ENCODE assay signal across 15 cellular contexts in the genomic region with DNA sequence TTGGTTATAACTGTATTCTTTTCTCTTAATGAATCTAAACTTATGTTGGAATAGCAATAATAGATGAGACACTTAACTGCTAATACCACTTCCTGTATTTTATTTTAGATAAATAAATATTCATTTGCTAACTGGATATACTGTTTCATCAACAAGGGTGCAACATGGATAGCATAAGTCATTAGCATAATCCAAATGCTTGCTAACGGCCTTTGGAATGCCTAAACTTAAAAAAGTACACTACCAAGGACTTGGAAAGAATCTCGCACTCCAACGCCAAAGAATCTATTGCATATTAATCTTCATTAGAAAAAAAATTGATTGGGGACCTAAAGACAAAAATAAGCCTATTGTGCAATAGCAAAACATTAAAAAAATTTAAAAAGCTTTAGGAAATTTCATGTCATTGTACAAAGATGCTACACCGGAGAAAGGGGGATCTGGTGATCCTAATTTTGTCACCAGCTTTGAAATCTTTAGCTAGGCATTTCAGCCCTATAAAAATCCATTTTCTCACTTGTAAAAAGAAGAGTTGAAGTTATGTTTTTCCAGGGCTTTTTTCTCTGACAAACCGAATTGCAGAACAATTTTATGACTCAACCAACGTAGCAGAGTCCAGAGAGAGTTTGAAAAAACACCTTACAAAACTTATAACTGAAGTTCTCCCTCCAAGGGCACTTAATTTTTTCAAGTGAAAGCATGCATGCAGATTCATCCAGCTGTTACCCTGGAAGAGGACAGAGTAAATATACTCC. TPM values are rescaled to one million over a fixed set of nuclear protein-coding genes. Genes with fewer than 3 reads are reported as not detected.
DNase-seq lines count a peak whose midpoint lies in the region; ATAC-seq and TF ChIP-seq lines count a peak whose summit lies in the region.
"Had no signal": no experiment of that assay in that cellular context is flagged by ENCODE, and none has a peak within 500 bp of the region (broad histone marks: within the 10 kb centered on the region; RNA-seq: fewer than 3 reads in every experiment).

No MANE protein-coding gene starts in this region.

- no peak overlapping the region for H3K27ac ChIP-seq in AG04450 (ENCODE audit: low read depth, low read length)
- peak overlapping the region; percentile 48 for H3K27ac ChIP-seq in fibroblast of lung (ENCODE audit: insufficient read depth, low read length)
- H3K27ac ChIP-seq in rectal smooth muscle tissue (ENCODE audit: low read depth, low read length): peak overlapping the region; percentile 70
- H3K27ac ChIP-seq: neutrophil, VCaP had no signal

- no peaks in the 10 kb centered on the region for H4K20me1 ChIP-seq in fibroblast of lung (ENCODE audit: control insufficient read depth, extremely low read depth, insufficient read depth, low read length)

- H3K9ac ChIP-seq in adipocyte (ENCODE audit: low read length) (peak overlapping the region; percentile 95), fibroblast of lung (ENCODE audit: insufficient read depth, low read length) (peak overlapping the region; percentile 3), rectal smooth muscle tissue (ENCODE audit: low read length) (no peak overlapping the region)
- H3K9ac ChIP-seq: SK-N-SH had no signal

- H3K9me3 Mint-ChIP-seq in activated CD8-positive, alpha-beta T cell treated with anti-CD3 and anti-CD28 coated beads, Interleukin-2, amount 10 ng/mL, durations not matched to agents 7 days and 5 days (ENCODE audit: insufficient read depth): no peaks in the 10 kb centered on the region
- H3K9me3 Mint-ChIP-seq: activated naive CD8-positive, alpha-beta T cell treated with anti-CD3 and anti-CD28 coated beads for 36 hours had no signal

- peaks cover 3% of the 10 kb centered on the region for H3K4me1 Mint-ChIP-seq in activated CD8-positive, alpha-beta T cell treated with anti-CD3 and anti-CD28 coated beads, Interleukin-2, amount 10 ng/mL, durations not matched to agents 7 days and 5 days (ENCODE audit: low read depth)

- H3K4me3 ChIP-seq in AG04450 (ENCODE audit: low read depth, low read length): peak overlapping the region; percentile 94
- peak overlapping the region; percentile 95 for H3K4me3 ChIP-seq in adipocyte (ENCODE audit: low read length)
- H3K4me3 ChIP-seq in fibroblast of lung (replicated peaks in 1 of 4; ENCODE audit: control extremely low read depth in 1 of 4, insufficient read depth in 1 of 4, low read depth in 3 of 4, low read length in 4 of 4): peak overlapping the region; percentile 43 to 97 (median 79)
- no peak overlapping the region for H3K4me3 ChIP-seq in rectal smooth muscle tissue (ENCODE audit: low read length)

- H3K4me3 Mint-ChIP-seq in activated CD8-positive, alpha-beta T cell treated with anti-CD3 and anti-CD28 coated beads, Interleukin-2, amount 10 ng/mL, durations not matched to agents 7 days and 5 days: no peak overlapping the region
- H3K4me3 Mint-ChIP-seq: activated naive CD8-positive, alpha-beta T cell treated with anti-CD3 and anti-CD28 coated beads for 36 hours had no signal

- ATAC-seq in activated CD8-positive, alpha-beta T cell treated with anti-CD3 and anti-CD28 coated beads, Interleukin-2, amount 10 ng/mL, durations not matched to agents 7 days and 5 days: no peak
- ATAC-seq in HG03354 (IDR thresholded peaks at IDR 0.05; ENCODE audit: poor library complexity, severe bottlenecking, unreplicated experiment): no peak
- ATAC-seq: heart left ventricle, left colon had no signal

- CTCF ChIA-PET in AG04450 (lab: Charles Lee): interaction anchor here (0.7 to 1.0 kb wide), 2 partner anchors 96 to 201 kb away, joined by 3 to 6 read pairs; no protein-coding TSS in a partner anchor
- CTCF ChIA-PET in activated CD8-positive, alpha-beta T cell treated with anti-CD3 and anti-CD28 coated beads, Interleukin-2, amount 10 ng/mL, durations not matched to agents 7 days and 5 days (lab: Charles Lee): no interaction called here

- H3K36me3 ChIP-seq in adipocyte (ENCODE audit: control insufficient read depth, insufficient read depth, low read length, severe bottlenecking) (peaks cover 3% of the 10 kb centered on the region), fibroblast of lung (ENCODE audit: control insufficient read depth, insufficient read depth, low read length) (no peaks in the 10 kb centered on the region), rectal smooth muscle tissue (ENCODE audit: control insufficient read depth, insufficient read depth, low read length) (no peaks in the 10 kb centered on the region)
- H3K36me3 ChIP-seq: heart left ventricle, neutrophil had no signal

- no peak overlapping the region for H3K27ac Mint-ChIP-seq in activated CD8-positive, alpha-beta T cell treated with anti-CD3 and anti-CD28 coated beads, Interleukin-2, amount 10 ng/mL, durations not matched to agents 7 days and 5 days
- H3K27ac Mint-ChIP-seq: activated naive CD8-positive, alpha-beta T cell treated with anti-CD3 and anti-CD28 coated beads for 36 hours had no signal

- DNase-seq in AG04450 (ENCODE audit: low read depth, low spot score): no peak
- DNase-seq in adipocyte (ENCODE audit: low read depth): peak; percentile 59
- DNase-seq in fibroblast of lung (ENCODE audit: low read depth in 2 of 2): peak; percentile 66 to 76
- DNase-seq in activated CD8-positive, alpha-beta T cell treated with anti-CD3 and anti-CD28 coated beads, Interleukin-2, amount 10 ng/mL, durations not matched to agents 7 days and 5 days: no peak
- no peak for DNase-seq in NCI-H510A treated with DMSO at 0.1 percent for 48 hours (lab: John Stamatoyannopoulos, UW)
- DNase-seq in stimulated activated CD4-positive, alpha-beta T cell treated with anti-CD3 and anti-CD28 coated beads, Interleukin-15, amount 100 ng/mL, for 24 hours: no peak
- DNase-seq: activated naive CD8-positive, alpha-beta T cell treated with anti-CD3 and anti-CD28 coated beads for 36 hours; heart left ventricle; left colon; NCI-H2029 treated with DMSO at 0.1 percent for 48 hours; SK-N-SH had no signal

- POLR2A ChIA-PET in AG04450 (lab: Yijun Ruan, JAX): interaction anchor here (2.8 kb wide), 1 partner anchor 49 kb away, joined by 10 read pairs; no protein-coding TSS in a partner anchor
- POLR2A ChIA-PET in activated CD8-positive, alpha-beta T cell treated with anti-CD3 and anti-CD28 coated beads, Interleukin-2, amount 10 ng/mL, durations not matched to agents 7 days and 5 days (lab: Charles Lee): no interaction called here

- no peaks in the 10 kb centered on the region for H3K9me3 ChIP-seq in AG04450 (ENCODE audit: control insufficient read depth, insufficient read depth, low read length)
- H3K9me3 ChIP-seq in adipocyte (ENCODE audit: control insufficient read depth, low read length): no peaks in the 10 kb centered on the region
- H3K9me3 ChIP-seq in fibroblast of lung (ENCODE audit: control insufficient read depth, insufficient read depth, low read depth, low read length): no peaks in the 10 kb centered on the region
- H3K9me3 ChIP-seq: heart left ventricle, neutrophil, SK-N-SH had no signal

- H3K27me3 ChIP-seq in AG04450 (ENCODE audit: control insufficient read depth, insufficient read depth, low read length): no peaks in the 10 kb centered on the region
- H3K27me3 ChIP-seq in adipocyte (replicated peaks; ENCODE audit: control insufficient read depth, insufficient read depth, low read length): no peaks in the 10 kb centered on the region
- H3K27me3 ChIP-seq in fibroblast of lung (ENCODE audit: control insufficient read depth, insufficient read depth, low read length): no peaks in the 10 kb centered on the region
- H3K27me3 ChIP-seq in rectal smooth muscle tissue (ENCODE audit: control insufficient read depth, insufficient read depth, low read length): peaks cover 5% of the 10 kb centered on the region

- H3K4me1 ChIP-seq in adipocyte (ENCODE audit: control insufficient read depth, insufficient read depth, low read length) (peaks cover 52% of the 10 kb centered on the region), fibroblast of lung (ENCODE audit: control insufficient read depth, extremely low read depth, insufficient read depth, low read length) (peaks cover 14% of the 10 kb centered on the region), rectal smooth muscle tissue (ENCODE audit: control insufficient read depth, insufficient read depth, low read length) (peaks cover 23% of the 10 kb centered on the region)

- no peak for TF ChIP-seq CTCF in AG04450 (IDR thresholded peaks at IDR 0.05; ENCODE audit: low read depth, low read length)
- TF ChIP-seq CTCF in fibroblast of lung (conservative IDR thresholded peaks at IDR 0.05 in 1 of 2, IDR thresholded peaks at IDR 0.05 in 1 of 2; ENCODE audit: low read depth in 1 of 2, low read length in 2 of 2): no peak

- peaks cover 89% of the 10 kb centered on the region for H3K79me2 ChIP-seq in fibroblast of lung (ENCODE audit: control insufficient read depth, insufficient read depth, low read length)

- H3K36me3 Mint-ChIP-seq in activated CD8-positive, alpha-beta T cell treated with anti-CD3 and anti-CD28 coated beads, Interleukin-2, amount 10 ng/mL, durations not matched to agents 7 days and 5 days (ENCODE audit: low read depth): no peaks in the 10 kb centered on the region
- H3K36me3 Mint-ChIP-seq: activated naive CD8-positive, alpha-beta T cell treated with anti-CD3 and anti-CD28 coated beads for 36 hours had no signal

- no peak overlapping the region for H2AFZ ChIP-seq in fibroblast of lung (ENCODE audit: low read length)

- H3K27me3 Mint-ChIP-seq in activated CD8-positive, alpha-beta T cell treated with anti-CD3 and anti-CD28 coated beads, Interleukin-2, amount 10 ng/mL, durations not matched to agents 7 days and 5 days (ENCODE audit: low read depth): peaks cover 20% of the 10 kb centered on the region

- H3K4me2 ChIP-seq in fibroblast of lung (ENCODE audit: extremely low read depth, insufficient read depth, low read length): peak overlapping the region; percentile 96
- H3K4me2 ChIP-seq: SK-N-SH had no signal

RNA-seq across cellular contexts. Expression of a gene that starts 4.1 kb away (rescaled TPM):
- polyA plus RNA-seq in AG04450 (2011; rRNA removed) (27.2 and 28.3 TPM in 2 replicates), fibroblast of lung (41.8 and 222 TPM in 2 replicates)
- 75.7 and 76.5 TPM in 2 replicates for polyA minus RNA-seq in AG04450 (2011; rRNA and poly(A)+ RNA removed)
- total RNA-seq in fibroblast of lung: 41.1 and 53.7 TPM in 2 replicates
- 20.8 and 139 TPM in 2 replicates for polyA plus RNA-seq in fibroblast of lung (2012)
- polyA minus RNA-seq in fibroblast of lung (ENCODE audit: low replicate concordance): 434 and 1,829 TPM in 2 replicates
- total RNA-seq in activated CD8-positive, alpha-beta T cell treated with anti-CD3 and anti-CD28 coated beads, Interleukin-2, amount 10 ng/mL, durations not matched to agents 7 days and 5 days: not detected
- total RNA-seq: activated naive CD8-positive, alpha-beta T cell treated with anti-CD3 and anti-CD28 coated beads for 36 hours had no signal
- polyA plus RNA-seq: SK-N-SH had no signal

Comparison
In these comparisons a context has a peak if more than half of its experiments do, and no peak if none do; other contexts are left out.
1. DNase-seq: peak in adipocyte (single experiment) and fibroblast of lung (2 of 2); none in AG04450 (single experiment), activated CD8-positive, alpha-beta T cell treated with anti-CD3 and anti-CD28 coated beads, Interleukin-2, amount 10 ng/mL, durations not matched to agents 7 days and 5 days (single experiment), NCI-H510A treated with DMSO at 0.1 percent for 48 hours (single experiment) and stimulated activated CD4-positive, alpha-beta T cell treated with anti-CD3 and anti-CD28 coated beads, Interleukin-15, amount 100 ng/mL, for 24 hours (single experiment).
2. RNA of a gene that starts 4.1 kb away (total RNA-seq): 41.1 to 53.7 TPM in fibroblast of lung; not detected in activated CD8-positive, alpha-beta T cell treated with anti-CD3 and anti-CD28 coated beads, Interleukin-2, amount 10 ng/mL, durations not matched to agents 7 days and 5 days; every median in the first group is over 10 times any median in the second.